In genomic region chrX:119809185-119809666, GRCh38 we compare ENCODE assay signal across 2 cellular contexts.
TF ChIP-seq lines count a peak whose summit lies in the region.

No MANE protein-coding gene starts in this region.

TF ChIP-seq in HepG2, 621 proteins besides CTCF, POLR2A, EP300 and RAD21:
- TF ChIP-seq HIVEP1 (CRISPR knock-in tag; IDR thresholded peaks at IDR 0.05) = no peak
- TF ChIP-seq FOSL2 (CRISPR knock-in tag; IDR thresholded peaks at IDR 0.05) = 0 out of 2 replicates have a peak, but pooled peaks have one; percentile 11
TF ChIP-seq in HepG2: peak in this region for 1.

TF ChIP-seq in HEK293T, 16 proteins besides CTCF, POLR2A, EP300 and RAD21:
- TF ChIP-seq SUZ12 (IDR thresholded peaks at IDR 0.05) (no peak), HDGF (IDR thresholded peaks at IDR 0.05; ENCODE audit: borderline replicate concordance) (no peak), L3MBTL2 (conservative IDR thresholded peaks at IDR 0.05) (no peak), FOXA1 (IDR thresholded peaks at IDR 0.05) (no peak), SP1 (IDR thresholded peaks at IDR 0.05) (no peak), ZNF384 (IDR thresholded peaks at IDR 0.05) (no peak)
